ENCODE assay signal across 30 cellular contexts in the genomic region with DNA sequence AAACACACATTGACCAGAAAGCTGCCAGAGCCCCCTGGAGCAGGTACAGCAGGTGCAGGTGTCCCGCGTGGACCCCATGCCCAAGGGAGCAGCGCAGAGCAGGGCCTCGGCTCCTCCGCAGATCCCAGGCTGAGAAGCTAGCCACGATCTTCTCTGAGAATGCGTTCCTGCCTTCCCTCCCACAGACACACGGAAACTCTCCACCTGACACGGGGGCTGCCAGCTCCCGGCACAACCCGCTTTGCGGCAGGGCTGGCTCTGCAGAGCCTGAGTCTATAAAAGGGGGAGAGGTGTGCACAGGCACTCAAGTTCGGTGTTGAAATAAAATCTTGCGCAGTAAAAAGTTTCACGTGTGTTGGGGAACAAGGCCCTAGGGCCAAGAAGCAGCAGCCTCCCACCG. TPM values are rescaled to one million over a fixed set of nuclear protein-coding genes. Genes with fewer than 3 reads are reported as not detected.
"Had no signal": no experiment of that assay in that cellular context is flagged by ENCODE, and none has a peak within 500 bp of the region (broad histone marks: within the 10 kb centered on the region; RNA-seq: fewer than 3 reads in every experiment).

No MANE protein-coding gene starts in this region.

- ATAC-seq: foreskin keratinocyte; gastroesophageal sphincter; heart right ventricle; left cardiac atrium; left lung; mucosa of descending colon; sciatic nerve; stimulated activated naive CD8-positive, alpha-beta T cell treated with anti-CD3 and anti-CD28 coated beads, Interleukin-15, amount 100 ng/mL, for 72 hours had no signal

- H3K27me3 ChIP-seq: left lung, right atrium auricular region, thyroid gland had no signal

- H3K4me1 ChIP-seq: foreskin keratinocyte, parathyroid adenoma had no signal

- H3K9ac ChIP-seq: parathyroid adenoma had no signal

- H2AFZ ChIP-seq: parathyroid adenoma had no signal

- H3K9me3 ChIP-seq: esophagus muscularis mucosa, gastroesophageal sphincter, heart right ventricle, left lung, mucosa of descending colon, neutrophil, right atrium auricular region, suprapubic skin, thyroid gland had no signal

- H3K27ac ChIP-seq: esophagus muscularis mucosa, foreskin keratinocyte, gastroesophageal sphincter, heart right ventricle, left lung, neutrophil, parathyroid adenoma, right atrium auricular region, suprapubic skin, thyroid gland had no signal

- H3K4me3 ChIP-seq: esophagus muscularis mucosa, gastroesophageal sphincter, heart right ventricle, left lung, mucosa of descending colon, right atrium auricular region, smooth muscle cell, suprapubic skin, thyroid gland had no signal

- H3K36me3 ChIP-seq: esophagus muscularis mucosa, gastroesophageal sphincter, heart right ventricle, left lung, neutrophil, right atrium auricular region, suprapubic skin, thyroid gland had no signal

- DNase-seq: effector CD8-positive, alpha-beta T cell; endodermal cell; foreskin keratinocyte; heart right ventricle; hippocampal formation; left cardiac atrium; left lung; mesenchymal stem cell; mucosa of descending colon; naive B cell; nephron progenitor cell; stimulated activated CD4-positive, alpha-beta T cell treated with anti-CD3 and anti-CD28 coated beads, Interleukin-12 subunit alpha, Interleukin-12 subunit beta, amount 100 ng/mL, for 4 hours; stimulated activated CD4-positive, alpha-beta T cell treated with anti-CD3 and anti-CD28 coated beads, Interleukin-1b, Interleukin-23, amount 100 ng/mL, for 48 hours; stimulated activated CD4-positive, alpha-beta T cell treated with anti-CD3 and anti-CD28 coated beads, Interleukin-4, amount 100 ng/mL, for 1 hour; stimulated activated CD8-positive, alpha-beta memory T cell treated with anti-CD3 and anti-CD28 coated beads, Interleukin-4, amount 100 ng/mL, for 48 hours; stimulated activated naive CD4-positive, alpha-beta T cell; stimulated activated naive CD8-positive, alpha-beta T cell treated with anti-CD3 and anti-CD28 coated beads, Interleukin-15, amount 100 ng/mL, for 72 hours; thyroid gland; trophoblast cell had no signal

- H3K4me2 ChIP-seq: smooth muscle cell had no signal

RNA-seq across cellular contexts. Expression of a gene that starts 50.6 kb away (rescaled TPM):
- total RNA-seq: epithelial cell of proximal tubule, esophagus muscularis mucosa, fibroblast of lung, omental fat pad, sciatic nerve had no signal
- polyA plus RNA-seq: fibroblast of lung, smooth muscle cell had no signal
